In genomic region chr1:17665950-17666720, GRCh38 we compare ENCODE assay signal across 2 cellular contexts.
TF ChIP-seq lines count a peak whose summit lies in the region.

No MANE protein-coding gene starts in this region.

TF ChIP-seq in SK-N-SH treated with all-trans-retinoic acid at 6 μM for 48 hours, 23 proteins besides CTCF, POLR2A, EP300 and RAD21 (continued from another document):
- TF ChIP-seq PATZ1 (CRISPR knock-in tag; IDR thresholded peaks at IDR 0.05; ENCODE audit: borderline replicate concordance) (no peak), CSRNP3 (CRISPR knock-in tag; IDR thresholded peaks at IDR 0.05) (no peak), ZC3H10 (CRISPR knock-in tag; IDR thresholded peaks at IDR 0.05) (no peak), ARNTL (CRISPR knock-in tag; IDR thresholded peaks at IDR 0.05; ENCODE audit: borderline replicate concordance, low read depth) (no peak), GLIS3 (CRISPR knock-in tag; IDR thresholded peaks at IDR 0.05) (no peak), CSDC2 (CRISPR knock-in tag; IDR thresholded peaks at IDR 0.05) (no peak)
TF ChIP-seq in SK-N-SH treated with all-trans-retinoic acid at 6 μM for 48 hours: peak in this region for 0.

TF ChIP-seq in K562, 482 proteins besides CTCF, POLR2A, EP300 and RAD21:
- TF ChIP-seq HMGXB4 (CRISPR knock-in tag; IDR thresholded peaks at IDR 0.05) (no peak), ETV5 (CRISPR knock-in tag; IDR thresholded peaks at IDR 0.05; ENCODE audit: low read depth) (no peak), NFIC (IDR thresholded peaks at IDR 0.05) (peak; percentile 76), ZNF134 (CRISPR knock-in tag; conservative IDR thresholded peaks at IDR 0.05) (peak; percentile 96)
